ENCODE assay signal across 1 cellular context in genomic region chr12:128820723-128821432, GRCh38.
TF ChIP-seq lines count a peak whose summit lies in the region.

No MANE protein-coding gene starts in this region.

TF ChIP-seq in GM12878, 131 proteins besides CTCF, POLR2A, EP300 and RAD21 (continued from another document and continues in another):
- no peak for TF ChIP-seq IRF3 (IDR thresholded peaks at IDR 0.05)
- peak in 1 of 2 experiments; percentile 57; a peak in 3 of 4 replicates for TF ChIP-seq IKZF2 (IDR thresholded peaks at IDR 0.05)
- TF ChIP-seq CBX5 (IDR thresholded peaks at IDR 0.05; ENCODE audit: low read depth): no peak
- TF ChIP-seq YY1 (IDR thresholded peaks at IDR 0.05; ENCODE audit: low read depth, low read length): peak; percentile 63; the same call in 1 of the 2 replicates
- no peak for TF ChIP-seq E2F8 (IDR thresholded peaks at IDR 0.05; ENCODE audit: low read depth, partially characterized antibody)
- TF ChIP-seq POLR2AphosphoS5 (IDR thresholded peaks at IDR 0.05; ENCODE audit: low read length): peak; percentile 97
- peak; percentile 98 for TF ChIP-seq ZNF687 (IDR thresholded peaks at IDR 0.05)
- TF ChIP-seq PKNOX1 (IDR thresholded peaks at IDR 0.05): peak; percentile 93
- TF ChIP-seq, protein P1, sequence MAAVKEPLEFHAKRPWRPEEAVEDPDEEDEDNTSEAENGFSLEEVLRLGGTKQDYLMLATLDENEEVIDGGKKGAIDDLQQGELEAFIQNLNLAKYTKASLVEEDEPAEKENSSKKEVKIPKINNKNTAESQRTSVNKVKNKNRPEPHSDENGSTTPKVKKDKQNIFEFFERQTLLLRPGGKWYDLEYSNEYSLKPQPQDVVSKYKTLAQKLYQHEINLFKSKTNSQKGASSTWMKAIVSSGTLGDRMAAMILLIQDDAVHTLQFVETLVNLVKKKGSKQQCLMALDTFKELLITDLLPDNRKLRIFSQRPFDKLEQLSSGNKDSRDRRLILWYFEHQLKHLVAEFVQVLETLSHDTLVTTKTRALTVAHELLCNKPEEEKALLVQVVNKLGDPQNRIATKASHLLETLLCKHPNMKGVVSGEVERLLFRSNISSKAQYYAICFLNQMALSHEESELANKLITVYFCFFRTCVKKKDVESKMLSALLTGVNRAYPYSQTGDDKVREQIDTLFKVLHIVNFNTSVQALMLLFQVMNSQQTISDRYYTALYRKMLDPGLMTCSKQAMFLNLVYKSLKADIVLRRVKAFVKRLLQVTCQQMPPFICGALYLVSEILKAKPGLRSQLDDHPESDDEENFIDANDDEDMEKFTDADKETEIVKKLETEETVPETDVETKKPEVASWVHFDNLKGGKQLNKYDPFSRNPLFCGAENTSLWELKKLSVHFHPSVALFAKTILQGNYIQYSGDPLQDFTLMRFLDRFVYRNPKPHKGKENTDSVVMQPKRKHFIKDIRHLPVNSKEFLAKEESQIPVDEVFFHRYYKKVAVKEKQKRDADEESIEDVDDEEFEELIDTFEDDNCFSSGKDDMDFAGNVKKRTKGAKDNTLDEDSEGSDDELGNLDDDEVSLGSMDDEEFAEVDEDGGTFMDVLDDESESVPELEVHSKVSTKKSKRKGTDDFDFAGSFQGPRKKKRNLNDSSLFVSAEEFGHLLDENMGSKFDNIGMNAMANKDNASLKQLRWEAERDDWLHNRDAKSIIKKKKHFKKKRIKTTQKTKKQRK (IDR thresholded peaks at IDR 0.05; ENCODE audit: low read depth, low read length): no peak
- TF ChIP-seq RBBP5 (conservative IDR thresholded peaks at IDR 0.05): no peak
- TF ChIP-seq NR2F1 (conservative IDR thresholded peaks at IDR 0.05): no peak; the same call in 1 of the 2 replicates
- TF ChIP-seq, protein P2, sequence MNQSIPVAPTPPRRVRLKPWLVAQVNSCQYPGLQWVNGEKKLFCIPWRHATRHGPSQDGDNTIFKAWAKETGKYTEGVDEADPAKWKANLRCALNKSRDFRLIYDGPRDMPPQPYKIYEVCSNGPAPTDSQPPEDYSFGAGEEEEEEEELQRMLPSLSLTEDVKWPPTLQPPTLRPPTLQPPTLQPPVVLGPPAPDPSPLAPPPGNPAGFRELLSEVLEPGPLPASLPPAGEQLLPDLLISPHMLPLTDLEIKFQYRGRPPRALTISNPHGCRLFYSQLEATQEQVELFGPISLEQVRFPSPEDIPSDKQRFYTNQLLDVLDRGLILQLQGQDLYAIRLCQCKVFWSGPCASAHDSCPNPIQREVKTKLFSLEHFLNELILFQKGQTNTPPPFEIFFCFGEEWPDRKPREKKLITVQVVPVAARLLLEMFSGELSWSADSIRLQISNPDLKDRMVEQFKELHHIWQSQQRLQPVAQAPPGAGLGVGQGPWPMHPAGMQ (IDR thresholded peaks at IDR 0.05; ENCODE audit: borderline replicate concordance): no peak
- TF ChIP-seq, protein P3, sequence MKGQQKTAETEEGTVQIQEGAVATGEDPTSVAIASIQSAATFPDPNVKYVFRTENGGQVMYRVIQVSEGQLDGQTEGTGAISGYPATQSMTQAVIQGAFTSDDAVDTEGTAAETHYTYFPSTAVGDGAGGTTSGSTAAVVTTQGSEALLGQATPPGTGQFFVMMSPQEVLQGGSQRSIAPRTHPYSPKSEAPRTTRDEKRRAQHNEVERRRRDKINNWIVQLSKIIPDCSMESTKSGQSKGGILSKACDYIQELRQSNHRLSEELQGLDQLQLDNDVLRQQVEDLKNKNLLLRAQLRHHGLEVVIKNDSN (IDR thresholded peaks at IDR 0.05; ENCODE audit: borderline replicate concordance, extremely low read length, insufficient read depth, low read depth, low read length): peak; percentile 32
- peak; percentile 72; the same call in 1 of the 2 replicates for TF ChIP-seq STAT1 (conservative IDR thresholded peaks at IDR 0.05)
- peak; percentile 89 for TF ChIP-seq TCF12 (IDR thresholded peaks at IDR 0.05; ENCODE audit: low read depth, low read length)
- peak; percentile 54 for TF ChIP-seq CREB1 (IDR thresholded peaks at IDR 0.05; ENCODE audit: low read depth)
- peak; percentile 96 for TF ChIP-seq POLR2AphosphoS2 (IDR thresholded peaks at IDR 0.05; ENCODE audit: low read depth, low read length)
- TF ChIP-seq, protein P4, sequence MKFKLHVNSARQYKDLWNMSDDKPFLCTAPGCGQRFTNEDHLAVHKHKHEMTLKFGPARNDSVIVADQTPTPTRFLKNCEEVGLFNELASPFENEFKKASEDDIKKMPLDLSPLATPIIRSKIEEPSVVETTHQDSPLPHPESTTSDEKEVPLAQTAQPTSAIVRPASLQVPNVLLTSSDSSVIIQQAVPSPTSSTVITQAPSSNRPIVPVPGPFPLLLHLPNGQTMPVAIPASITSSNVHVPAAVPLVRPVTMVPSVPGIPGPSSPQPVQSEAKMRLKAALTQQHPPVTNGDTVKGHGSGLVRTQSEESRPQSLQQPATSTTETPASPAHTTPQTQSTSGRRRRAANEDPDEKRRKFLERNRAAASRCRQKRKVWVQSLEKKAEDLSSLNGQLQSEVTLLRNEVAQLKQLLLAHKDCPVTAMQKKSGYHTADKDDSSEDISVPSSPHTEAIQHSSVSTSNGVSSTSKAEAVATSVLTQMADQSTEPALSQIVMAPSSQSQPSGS (IDR thresholded peaks at IDR 0.05; ENCODE audit: low read length): peak; percentile 49; the same call in 1 of the 2 replicates
- TF ChIP-seq ZBTB33 (IDR thresholded peaks at IDR 0.05): no peak
- TF ChIP-seq, protein P5, sequence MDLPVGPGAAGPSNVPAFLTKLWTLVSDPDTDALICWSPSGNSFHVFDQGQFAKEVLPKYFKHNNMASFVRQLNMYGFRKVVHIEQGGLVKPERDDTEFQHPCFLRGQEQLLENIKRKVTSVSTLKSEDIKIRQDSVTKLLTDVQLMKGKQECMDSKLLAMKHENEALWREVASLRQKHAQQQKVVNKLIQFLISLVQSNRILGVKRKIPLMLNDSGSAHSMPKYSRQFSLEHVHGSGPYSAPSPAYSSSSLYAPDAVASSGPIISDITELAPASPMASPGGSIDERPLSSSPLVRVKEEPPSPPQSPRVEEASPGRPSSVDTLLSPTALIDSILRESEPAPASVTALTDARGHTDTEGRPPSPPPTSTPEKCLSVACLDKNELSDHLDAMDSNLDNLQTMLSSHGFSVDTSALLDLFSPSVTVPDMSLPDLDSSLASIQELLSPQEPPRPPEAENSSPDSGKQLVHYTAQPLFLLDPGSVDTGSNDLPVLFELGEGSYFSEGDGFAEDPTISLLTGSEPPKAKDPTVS (IDR thresholded peaks at IDR 0.05; ENCODE audit: low read depth, low read length): no peak
- no peak for TF ChIP-seq EED (IDR thresholded peaks at IDR 0.05; ENCODE audit: low read depth)
- TF ChIP-seq, protein P6, sequence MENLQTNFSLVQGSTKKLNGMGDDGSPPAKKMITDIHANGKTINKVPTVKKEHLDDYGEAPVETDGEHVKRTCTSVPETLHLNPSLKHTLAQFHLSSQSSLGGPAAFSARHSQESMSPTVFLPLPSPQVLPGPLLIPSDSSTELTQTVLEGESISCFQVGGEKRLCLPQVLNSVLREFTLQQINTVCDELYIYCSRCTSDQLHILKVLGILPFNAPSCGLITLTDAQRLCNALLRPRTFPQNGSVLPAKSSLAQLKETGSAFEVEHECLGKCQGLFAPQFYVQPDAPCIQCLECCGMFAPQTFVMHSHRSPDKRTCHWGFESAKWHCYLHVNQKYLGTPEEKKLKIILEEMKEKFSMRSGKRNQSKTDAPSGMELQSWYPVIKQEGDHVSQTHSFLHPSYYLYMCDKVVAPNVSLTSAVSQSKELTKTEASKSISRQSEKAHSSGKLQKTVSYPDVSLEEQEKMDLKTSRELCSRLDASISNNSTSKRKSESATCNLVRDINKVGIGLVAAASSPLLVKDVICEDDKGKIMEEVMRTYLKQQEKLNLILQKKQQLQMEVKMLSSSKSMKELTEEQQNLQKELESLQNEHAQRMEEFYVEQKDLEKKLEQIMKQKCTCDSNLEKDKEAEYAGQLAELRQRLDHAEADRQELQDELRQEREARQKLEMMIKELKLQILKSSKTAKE (IDR thresholded peaks at IDR 0.05; ENCODE audit: low read depth, poor library complexity, severe bottlenecking): peak; percentile 38
- peak; percentile 65; the same call in 1 of the 2 replicates for TF ChIP-seq CHD2 (IDR thresholded peaks at IDR 0.05; ENCODE audit: borderline replicate concordance, low read depth, low read length)
- peak; percentile 49 for TF ChIP-seq USF2 (IDR thresholded peaks at IDR 0.05; ENCODE audit: borderline replicate concordance, low read depth, low read length)
- TF ChIP-seq ZNF207 (IDR thresholded peaks at IDR 0.05; ENCODE audit: borderline replicate concordance): no peak
- 0 out of 2 replicates have a peak, but pooled peaks have one; percentile 77 for TF ChIP-seq STAT3 (IDR thresholded peaks at IDR 0.05; ENCODE audit: low read depth, low read length)
- TF ChIP-seq ESRRA (IDR thresholded peaks at IDR 0.05; ENCODE audit: low read length): 0 out of 2 replicates have a peak, but pooled peaks have one; percentile 11
- TF ChIP-seq GABPA (IDR thresholded peaks at IDR 0.05; ENCODE audit: low read depth): peak; percentile 60; the same call in 1 of the 2 replicates
- TF ChIP-seq GATAD2B (conservative IDR thresholded peaks at IDR 0.05; ENCODE audit: low read depth): no peak
- TF ChIP-seq ZNF217 (IDR thresholded peaks at IDR 0.05): no peak
